ENCODE assay signal across 20 cellular contexts in genomic region chr6:45297302-45297701, GRCh38. TPM values are rescaled to one million over a fixed set of nuclear protein-coding genes. Genes with fewer than 3 reads are reported as not detected.
"Had no signal": no experiment of that assay in that cellular context is flagged by ENCODE, and none has a peak within 500 bp of the region (broad histone marks: within the 10 kb centered on the region; RNA-seq: fewer than 3 reads in every experiment).

No MANE protein-coding gene starts in this region.

- H3K27me3 Mint-ChIP-seq: naive B cell; stimulated activated memory B cell treated with anti-CD40 and anti-IgM and Interleukin-4, amounts not matched to agents 10 μg/mL and 1 μg/mL and 100 μg/mL, for 72 hours; stimulated activated naive CD8-positive, alpha-beta T cell treated with anti-CD3 and anti-CD28 coated beads, Interleukin-15, Interleukin-2, amounts not matched to agents 100 ng/mL and 50 ng/mL, for 24 hours had no signal

- H3K27me3 ChIP-seq: gastroesophageal sphincter, neutrophil, right lobe of liver, tibial nerve, upper lobe of right lung, vagina had no signal

- H3K4me1 ChIP-seq: gastroesophageal sphincter, psoas muscle, tibial nerve, upper lobe of right lung, vagina had no signal

- DNase-seq: effector memory CD4-positive, alpha-beta T cell; kidney; left colon; mesendoderm; naive B cell; psoas muscle; retina; right lobe of liver; stimulated activated CD4-positive, alpha-beta T cell treated with anti-CD3 and anti-CD28 coated beads, Interleukin-1b, Interleukin-23, amount 100 ng/mL, for 48 hours; stimulated activated CD4-positive, alpha-beta T cell treated with anti-CD3 and anti-CD28 coated beads, Interleukin-4, amount 100 ng/mL, for 24 hours; upper lobe of right lung had no signal

- H3K27ac Mint-ChIP-seq: stimulated activated memory B cell treated with anti-CD40 and anti-IgM and Interleukin-4, amounts not matched to agents 10 μg/mL and 1 μg/mL and 100 μg/mL, for 72 hours; stimulated activated naive CD8-positive, alpha-beta T cell treated with anti-CD3 and anti-CD28 coated beads, Interleukin-15, Interleukin-2, amounts not matched to agents 100 ng/mL and 50 ng/mL, for 24 hours had no signal

- H3K4me3 Mint-ChIP-seq: naive B cell; stimulated activated memory B cell treated with anti-CD40 and anti-IgM and Interleukin-4, amounts not matched to agents 10 μg/mL and 1 μg/mL and 100 μg/mL, for 72 hours; stimulated activated naive CD8-positive, alpha-beta T cell treated with anti-CD3 and anti-CD28 coated beads, Interleukin-15, Interleukin-2, amounts not matched to agents 100 ng/mL and 50 ng/mL, for 24 hours had no signal

- H3K4me3 ChIP-seq: gastroesophageal sphincter, psoas muscle, right lobe of liver, tibial nerve, upper lobe of right lung, vagina had no signal

- H3K9me3 ChIP-seq: neutrophil, right lobe of liver, tibial nerve, upper lobe of right lung had no signal

- ATAC-seq: esophagus mucosa; gastroesophageal sphincter; left colon; psoas muscle; right lobe of liver; stimulated activated memory B cell treated with anti-CD40 and anti-IgM and Interleukin-4, amounts not matched to agents 10 μg/mL and 1 μg/mL and 100 μg/mL, for 72 hours; upper lobe of right lung had no signal

- H3K36me3 ChIP-seq: gastroesophageal sphincter, neutrophil, right lobe of liver, tibial nerve, upper lobe of right lung, vagina had no signal

RNA-seq across cellular contexts. Expression of gene RUNX2, which starts 30.8 kb away (rescaled TPM):
- total RNA-seq: lung microvascular endothelial cell had no signal
- polyA plus RNA-seq: neural cell had no signal
